ENCODE assay signal across 12 cellular contexts in genomic region chr1:223180803-223181321, GRCh38. TPM values are rescaled to one million over a fixed set of nuclear protein-coding genes. Genes with fewer than 3 reads are reported as not detected.
DNase-seq lines count a peak whose midpoint lies in the region; ATAC-seq and TF ChIP-seq lines count a peak whose summit lies in the region.
"Had no signal": no experiment of that assay in that cellular context is flagged by ENCODE, and none has a peak within 500 bp of the region (broad histone marks: within the 10 kb centered on the region; RNA-seq: fewer than 3 reads in every experiment).

No MANE protein-coding gene starts in this region.

- no peaks in the 10 kb centered on the region for H3K36me3 ChIP-seq in sigmoid colon
- H3K36me3 ChIP-seq in ovary: no peaks in the 10 kb centered on the region

- H3K9me3 ChIP-seq in sigmoid colon: no peaks in the 10 kb centered on the region
- no peaks in the 10 kb centered on the region for H3K9me3 ChIP-seq in ovary
- H3K9me3 ChIP-seq: psoas muscle had no signal

- no peaks in the 10 kb centered on the region for H3K4me1 ChIP-seq in sigmoid colon
- H3K4me1 ChIP-seq in ovary (ENCODE audit: insufficient read depth): peaks cover 3% of the 10 kb centered on the region
- H3K4me1 ChIP-seq: psoas muscle had no signal

- peak; percentile 96 for DNase-seq in SKM-1 (lab: John Stamatoyannopoulos, UW; ENCODE audit: unreplicated experiment)
- peak; percentile 23 for DNase-seq in fibroblast of villous mesenchyme (ENCODE audit: low read depth)
- no peak for DNase-seq in sigmoid colon
- no peak for DNase-seq in NCI-H2029 treated with DMSO at 0.1 percent for 48 hours (lab: John Stamatoyannopoulos, UW)
- DNase-seq in NAMALWA (ENCODE audit: low spot score): no peak
- no peak for DNase-seq in ovary
- DNase-seq: activated CD8-positive, alpha-beta T cell treated with anti-CD3 and anti-CD28 coated beads, Interleukin-2, amount 10 ng/mL, durations not matched to agents 7 days and 5 days; NCI-H1048; psoas muscle; SHP77 had no signal

- TF ChIP-seq CTCF in fibroblast of villous mesenchyme (IDR thresholded peaks at IDR 0.05; ENCODE audit: insufficient read depth, low read depth, low read length): no peak
- TF ChIP-seq CTCF in sigmoid colon (IDR thresholded peaks at IDR 0.05): no peak
- TF ChIP-seq CTCF in ovary (IDR thresholded peaks at IDR 0.05): no peak

- TF ChIP-seq POLR2A in sigmoid colon (IDR thresholded peaks at IDR 0.05): no peak
- no peak for TF ChIP-seq POLR2A in ovary (IDR thresholded peaks at IDR 0.05)

- H3K27ac ChIP-seq in sigmoid colon (peak overlapping the region; percentile 17 to 59 (median 39)), ovary (no peak overlapping the region)
- H3K27ac ChIP-seq: psoas muscle had no signal

- intact Hi-C loops in sigmoid colon (cut with DNase I): no loop called here
- intact Hi-C loops in ovary (cut with DNase I): no loop called here

- no peak overlapping the region for H3K4me3 ChIP-seq in fibroblast of villous mesenchyme (ENCODE audit: low read depth, low read length)
- H3K4me3 ChIP-seq in sigmoid colon: no peak overlapping the region
- no peak overlapping the region for H3K4me3 ChIP-seq in ovary
- H3K4me3 ChIP-seq: psoas muscle had no signal

- H3K27me3 ChIP-seq in sigmoid colon: no peaks in the 10 kb centered on the region
- H3K27me3 ChIP-seq in ovary: no peaks in the 10 kb centered on the region

- TF ChIP-seq EP300 in sigmoid colon (IDR thresholded peaks at IDR 0.05) (no peak), ovary (IDR thresholded peaks at IDR 0.05) (no peak)

- ATAC-seq in GM18867 (IDR thresholded peaks at IDR 0.05; ENCODE audit: unreplicated experiment) (peak; percentile 89), GM19328 (IDR thresholded peaks at IDR 0.05; ENCODE audit: unreplicated experiment) (no peak)
- ATAC-seq: activated CD8-positive, alpha-beta T cell treated with anti-CD3 and anti-CD28 coated beads, Interleukin-2, amount 10 ng/mL, durations not matched to agents 7 days and 5 days had no signal

- WGBS in sigmoid colon, 2 donors: 54 to 56% methylated on average over 5 of the region's 5 CpGs
- 29 to 40% (median 40%) methylated on average over 5 of the region's 5 CpGs for WGBS in ovary, 3 donors

RNA-seq across cellular contexts. Expression of gene TLR5, which starts 37.8 kb away (rescaled TPM):
- not detected in 2 replicates for total RNA-seq in fibroblast of villous mesenchyme
- 10 to 100 TPM in 1 of 4 donors, 1 to 10 TPM in 3; 3.6 to 10.2 (median 4.3) TPM for total RNA-seq in sigmoid colon
- 1 to 10 TPM in 1 of 3 donors, under 1 TPM in 2; 0.23 to 1.9 (median 0.60) TPM for polyA plus RNA-seq in sigmoid colon
- 10 to 100 TPM in 6 of 7 donors, 1 to 10 TPM in 1; 7.7 to 38.8 (median 29.3) TPM for total RNA-seq in ovary
- polyA plus RNA-seq in ovary: 10 to 100 TPM in 1 of 2 donors, 1 to 10 TPM in 1; 9.9 to 22.3 TPM

Comparison
In these comparisons a context has a peak if more than half of its experiments do, and no peak if none do; other contexts are left out.
1. DNase-seq: peak in SKM-1 (single experiment) and fibroblast of villous mesenchyme (single experiment); none in sigmoid colon (single experiment), NCI-H2029 treated with DMSO at 0.1 percent for 48 hours (single experiment), NAMALWA (single experiment) and ovary (0 of 5).
2. H3K27ac ChIP-seq: peak in sigmoid colon (4 of 4); none in ovary (0 of 2).